ENCODE assay signal across 17 cellular contexts in the genomic region with DNA sequence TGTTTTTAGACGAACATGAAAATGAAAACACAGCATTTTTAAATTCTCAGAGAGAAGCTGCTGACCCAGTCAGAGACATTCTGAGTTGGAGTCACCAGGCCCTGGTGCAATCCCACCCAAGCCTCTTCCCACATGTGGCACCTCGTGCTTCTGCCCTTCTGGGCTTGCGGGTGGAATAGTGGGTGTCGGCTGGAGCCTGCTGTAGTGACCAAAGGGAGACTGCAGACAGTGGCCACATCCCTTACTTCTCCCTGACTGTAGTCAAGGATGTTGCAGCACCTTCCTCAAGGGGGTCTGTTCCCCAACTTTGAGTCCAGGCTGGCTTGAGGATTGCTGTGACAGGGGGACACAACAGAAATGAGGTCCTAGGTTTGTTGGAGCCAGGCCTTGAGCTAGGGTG.
"Had no signal": no experiment of that assay in that cellular context is flagged by ENCODE, and none has a peak within 500 bp of the region (broad histone marks: within the 10 kb centered on the region; RNA-seq: fewer than 3 reads in every experiment).

No MANE protein-coding gene starts in this region.

- ATAC-seq: body of pancreas, left lung, mucosa of descending colon, right lobe of liver had no signal

- H2AFZ ChIP-seq: neural progenitor cell had no signal

- H3K4me2 ChIP-seq: neural progenitor cell had no signal

- H3K27me3 ChIP-seq: body of pancreas, left lung, ovary, right lobe of liver had no signal

- H3K4me3 ChIP-seq: body of pancreas, dorsolateral prefrontal cortex, left lung, mucosa of descending colon, neural progenitor cell, ovary, right lobe of liver, thoracic aorta had no signal

- H3K36me3 ChIP-seq: left lung, neural progenitor cell, ovary, right lobe of liver, thoracic aorta had no signal

- H3K4me1 ChIP-seq: left lung, right lobe of liver had no signal

- H3K9me3 ChIP-seq: body of pancreas, left lung, ovary, right lobe of liver, thoracic aorta had no signal

- DNase-seq: activated CD4-positive, alpha-beta T cell treated with anti-CD3 and anti-CD28 coated beads, Interleukin-2, amount 50 U/mL, for 4 hours; activated naive CD4-positive, alpha-beta T cell treated with Interleukin-2 at 50 U/mL for 16 hours; activated naive CD8-positive, alpha-beta T cell treated with anti-CD3 and anti-CD28 coated beads, Interleukin-2, amount 10 ng/mL, durations not matched to agents 7 days and 5 days; caudate nucleus; dorsolateral prefrontal cortex; erythroblast; foreskin melanocyte; mucosa of descending colon; naive B cell; ovary; right lobe of liver; stimulated activated naive B cell treated with anti-CD40 and anti-IgM and Interleukin-4, amounts not matched to agents 10 μg/mL and 1 μg/mL and 100 μg/mL, for 72 hours; SW 1271 had no signal

- H3K9ac ChIP-seq: neural progenitor cell had no signal

- H3K27ac ChIP-seq: body of pancreas, dorsolateral prefrontal cortex, left lung, neural progenitor cell, ovary, right lobe of liver, thoracic aorta had no signal
